Comparison of ENCODE assay signal across 18 cellular contexts in the genomic region with DNA sequence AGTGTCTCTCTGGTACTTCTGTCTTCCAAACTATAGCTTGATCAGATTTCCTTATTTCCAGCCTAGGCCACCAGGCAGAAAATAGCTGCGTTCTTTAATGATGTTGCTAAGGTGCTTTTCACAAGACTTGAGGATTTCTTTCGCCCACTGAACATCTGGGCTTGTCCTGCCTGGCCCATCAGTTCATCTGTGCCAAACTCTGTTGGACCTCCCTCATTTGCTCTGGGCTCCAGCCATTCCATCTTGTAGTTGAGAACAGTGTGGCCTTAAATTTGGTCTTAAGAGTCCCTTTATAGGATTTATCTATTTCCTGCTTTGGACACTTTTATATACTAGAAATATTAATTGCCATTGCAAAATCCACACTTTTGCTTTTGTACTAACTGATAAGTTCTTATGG.
DNase-seq lines count a peak whose midpoint lies in the region; ATAC-seq lines count a peak whose summit lies in the region.
"Had no signal": no experiment of that assay in that cellular context is flagged by ENCODE, and none has a peak within 500 bp of the region (broad histone marks: within the 10 kb centered on the region; RNA-seq: fewer than 3 reads in every experiment).

No MANE protein-coding gene starts in this region.

- no peak overlapping the region for H2AFZ ChIP-seq in mesenchymal stem cell (ENCODE audit: low read depth, low read length)

- H3K23ac ChIP-seq in mesenchymal stem cell (ENCODE audit: low read length in 2 of 2), result no peak overlapping the region

- no peak overlapping the region for H3K4me3 ChIP-seq in mesenchymal stem cell (ENCODE audit: insufficient read depth in 1 of 2, low read depth in 1 of 2, low read length in 2 of 2)
- H3K4me3 ChIP-seq in MG63, result no peak overlapping the region
- H3K4me3 ChIP-seq: BLaER1, GM12878 had no signal

- no peak overlapping the region for H3K27ac ChIP-seq in mesenchymal stem cell (ENCODE audit: low read length, poor library complexity, severe bottlenecking)
- H3K27ac ChIP-seq: BLaER1 had no signal

- H4K91ac ChIP-seq in mesenchymal stem cell (ENCODE audit: low read length), result no peak overlapping the region

- no peak overlapping the region for H3K4ac ChIP-seq in mesenchymal stem cell (ENCODE audit: low read depth in 1 of 2, low read length in 2 of 2)

- H4K8ac ChIP-seq in mesenchymal stem cell (ENCODE audit: low read length), result peak overlapping the region; percentile 71

- H3K14ac ChIP-seq in mesenchymal stem cell (ENCODE audit: low read length in 2 of 2), result no peak overlapping the region

- H2BK15ac ChIP-seq in mesenchymal stem cell (ENCODE audit: low read depth, poor library complexity, severe bottlenecking), result no peak overlapping the region

- no peak overlapping the region for H2BK12ac ChIP-seq in mesenchymal stem cell (ENCODE audit: low read length in 2 of 2)

- H3K18ac ChIP-seq in mesenchymal stem cell (ENCODE audit: low read depth in 1 of 2, low read length in 2 of 2), result no peak overlapping the region

- H3K4me2 ChIP-seq in mesenchymal stem cell (ENCODE audit: low read length, poor library complexity, severe bottlenecking), result no peak overlapping the region
- H3K4me2 ChIP-seq: BLaER1 had no signal

- no peak overlapping the region for H2AK5ac ChIP-seq in mesenchymal stem cell (ENCODE audit: low read length, severe bottlenecking)

- H3K9me3 ChIP-seq in mesenchymal stem cell (ENCODE audit: control insufficient read depth, low read length) (no peaks in the 10 kb centered on the region), MG63 (no peaks in the 10 kb centered on the region)
- H3K9me3 ChIP-seq: BLaER1 had no signal

- no peak overlapping the region for H2BK5ac ChIP-seq in mesenchymal stem cell (ENCODE audit: low read depth, low read length, poor library complexity, severe bottlenecking)

- ATAC-seq in HG02678 (IDR thresholded peaks at IDR 0.05; ENCODE audit: unreplicated experiment) (no peak), HG03025 (IDR thresholded peaks at IDR 0.05; ENCODE audit: low FRiP score, unreplicated experiment) (no peak)
- ATAC-seq: GM12878, HCT116 had no signal

- WGBS in mesenchymal stem cell, result 100% methylated on average over 2 of the region's 2 CpGs

- peaks cover 5% of the 10 kb centered on the region for H3K79me1 ChIP-seq in mesenchymal stem cell (replicated peaks; ENCODE audit: low read length, poor library complexity, severe bottlenecking)

- H2BK120ac ChIP-seq in mesenchymal stem cell (ENCODE audit: low read depth, low read length), result no peak overlapping the region

- H3K9ac ChIP-seq in mesenchymal stem cell (ENCODE audit: low read length), result no peak overlapping the region
- H3K9ac ChIP-seq: BLaER1 had no signal

- peaks cover 7 to 38% of the 10 kb centered on the region in 2 experiments for H3K36me3 ChIP-seq in mesenchymal stem cell (ENCODE audit: control insufficient read depth in 1 of 2, insufficient read depth in 2 of 2, low read depth in 1 of 2, low read length in 2 of 2)
- no peaks in the 10 kb centered on the region for H3K36me3 ChIP-seq in MG63

- DNase-seq in NCI-H2171 treated with DMSO at 0.1 percent for 48 hours (lab: John Stamatoyannopoulos, UW) (peak; percentile 9), NCI-H2171 (lab: John Stamatoyannopoulos, UW) (no peak), astrocyte of the hippocampus (ENCODE audit: low read depth, low spot score) (peak; percentile 12), mesenchymal stem cell (no peak), MG63 (no peak)
- DNase-seq: 8988T; CD4-positive, alpha-beta memory T cell; DMS53; DND-41; EL; GOT3; H7; HFFc6 had no signal

- H3K27me3 ChIP-seq in mesenchymal stem cell (ENCODE audit: control insufficient read depth in 1 of 2, insufficient read depth in 1 of 2, low read length in 2 of 2) (no peaks in the 10 kb centered on the region), MG63 (no peaks in the 10 kb centered on the region)
- H3K27me3 ChIP-seq: BLaER1 had no signal

- H3K4me1 ChIP-seq in mesenchymal stem cell (ENCODE audit: control insufficient read depth, insufficient read depth, low read depth, low read length), result no peaks in the 10 kb centered on the region
- H3K4me1 ChIP-seq: BLaER1 had no signal

Comparison
In these comparisons a context has a peak if more than half of its experiments do, and no peak if none do; other contexts are left out.
1. DNase-seq: peak in NCI-H2171 treated with DMSO at 0.1 percent for 48 hours (single experiment) and astrocyte of the hippocampus (single experiment); none in NCI-H2171 (single experiment), mesenchymal stem cell (single experiment) and MG63 (single experiment).